ENCODE assay signal across 1 cellular context in genomic region chr13:50419466-50419865, GRCh38.
TF ChIP-seq lines count a peak whose summit lies in the region.

No MANE protein-coding gene starts in this region.

TF ChIP-seq in endothelial cell of umbilical vein, 7 proteins besides CTCF, POLR2A, EP300 and RAD21:
- TF ChIP-seq EZH2 (IDR thresholded peaks at IDR 0.05; ENCODE audit: borderline replicate concordance, low read depth, low read length, severe bottlenecking): no peak
- TF ChIP-seq MYC (IDR thresholded peaks at IDR 0.05; ENCODE audit: low read depth, low read length): no peak
- no peak for TF ChIP-seq POLR2AphosphoS5 (IDR thresholded peaks at IDR 0.05; ENCODE audit: insufficient read depth, low read depth, low read length)
- TF ChIP-seq MAX (IDR thresholded peaks at IDR 0.05; ENCODE audit: insufficient read depth, insufficient read length): no peak
- no peak for TF ChIP-seq JUN (IDR thresholded peaks at IDR 0.05; ENCODE audit: borderline replicate concordance, insufficient read depth, insufficient read length, low read depth)
- TF ChIP-seq FOS (IDR thresholded peaks at IDR 0.05; ENCODE audit: borderline replicate concordance, insufficient read depth, low read length): no peak
- TF ChIP-seq GATA2 (IDR thresholded peaks at IDR 0.05; ENCODE audit: insufficient read depth, insufficient read length, low read depth, low read length): no peak
TF ChIP-seq in endothelial cell of umbilical vein: peak in this region for 0.
